8 cellular contexts compared by ENCODE assay signal in genomic region chr6:137707590-137708360, GRCh38.
DNase-seq lines count a peak whose midpoint lies in the region; ATAC-seq and TF ChIP-seq lines count a peak whose summit lies in the region.

No MANE protein-coding gene starts in this region.

- H3F3A ChIP-seq in SU-DHL-6 (ENCODE audit: insufficient read depth): no peaks in the 10 kb centered on the region

- no peaks in the 10 kb centered on the region for H3K9me2 ChIP-seq in SU-DHL-6 (replicated peaks; ENCODE audit: insufficient read depth, low read length)

- no peak overlapping the region; the same call in 1 of the 2 replicates for H3K9ac ChIP-seq in SU-DHL-6 (ENCODE audit: low read length)

- POLR2A ChIA-PET in HEK293 (lab: Yijun Ruan, JAX): interaction anchor here (0.6 to 1.0 kb wide), 2 partner anchors 159 to 295 kb away, joined by 4 to 6 read pairs; partner anchors contain the start of gene TNFAIP3

- CTCF ChIA-PET in HEK293 (lab: Yijun Ruan, JAX): interaction anchor here (0.6 to 3.0 kb wide), 46 partner anchors 9 to 1064 kb away, joined by 3 to 44 read pairs (median 4); partner anchors contain the start of gene TNFAIP3

- H3K79me2 ChIP-seq in SU-DHL-6 (ENCODE audit: insufficient read depth, low read length): no peaks in the 10 kb centered on the region

- H3K4me3 ChIP-seq in HEK293 (ENCODE audit: low read depth, low read length) (no peak overlapping the region), SU-DHL-6 (ENCODE audit: insufficient read depth, low read length, poor library complexity, severe bottlenecking) (no peak overlapping the region)

- H3K27me3 ChIP-seq in SU-DHL-6 (ENCODE audit: low read length): no peaks in the 10 kb centered on the region

- no peak overlapping the region for H3K27ac ChIP-seq in HEK293 (ENCODE audit: extremely low read depth, low read depth, low read length)
- no peak overlapping the region for H3K27ac ChIP-seq in SU-DHL-6 (ENCODE audit: low read depth, low read length)

- peak overlapping the region; percentile 62 for H2AFZ ChIP-seq in SU-DHL-6 (ENCODE audit: low read depth, low read length, severe bottlenecking)

- DNase-seq in GDM1 (lab: John Stamatoyannopoulos, UW): peak; percentile 64
- DNase-seq in NAMALWA (ENCODE audit: low spot score): peak; percentile 82
- DNase-seq in activated naive CD8-positive, alpha-beta T cell treated with anti-CD3 and anti-CD28 coated beads, Interleukin-2, amount 50 U/mL, for 16 hours (ENCODE audit: low read depth, low spot score): peak; percentile 35
- peak; percentile 36 for DNase-seq in left ventricle myocardium superior
- DNase-seq in sciatic nerve (ENCODE audit: low spot score): peak; percentile 71
- no peak for DNase-seq in cortex of kidney (lab: John Stamatoyannopoulos, UW)

- H3K9me3 ChIP-seq in HEK293 (ENCODE audit: control insufficient read depth, insufficient read depth, low read depth, low read length): no peaks in the 10 kb centered on the region
- H3K9me3 ChIP-seq in SU-DHL-6 (ENCODE audit: insufficient read depth, low read length): no peaks in the 10 kb centered on the region

- H4K20me1 ChIP-seq in SU-DHL-6 (ENCODE audit: low read depth, low read length): no peaks in the 10 kb centered on the region

- H3K4me1 ChIP-seq in HEK293 (ENCODE audit: control insufficient read depth, insufficient read depth, low read length): no peaks in the 10 kb centered on the region

- TF ChIP-seq CTCF in HEK293 (tag by site-specific recombination; IDR thresholded peaks at IDR 0.05) (peak; percentile 66; the same call in 1 of the 2 replicates), SU-DHL-6 (IDR thresholded peaks at IDR 0.05; ENCODE audit: insufficient read depth, low read length, poor library complexity, severe bottlenecking) (peak; percentile 75)

- no peaks in the 10 kb centered on the region for H3K36me3 ChIP-seq in HEK293 (ENCODE audit: control insufficient read depth in 2 of 2, insufficient read depth in 1 of 2, low read length in 2 of 2)
- no peaks in the 10 kb centered on the region for H3K36me3 ChIP-seq in SU-DHL-6 (ENCODE audit: low read length)

- intact Hi-C loops in left ventricle myocardium superior (cut with micrococcal nuclease) (loop anchor here (2.0 to 5.0 kb wide), 2 partner anchors 163 to 235 kb away; no protein-coding TSS in a partner anchor), sciatic nerve (cut with DNase I) (no loop called here)

- H3K4me2 ChIP-seq in SU-DHL-6 (ENCODE audit: low read depth, low read length, poor library complexity, severe bottlenecking): peak overlapping the region; percentile 47

- ATAC-seq in left ventricle myocardium superior (peak; percentile 60), sciatic nerve (peak; percentile 83)

TF ChIP-seq in HEK293, 187 proteins besides CTCF, POLR2A, EP300 and RAD21 (continues in another document):
- TF ChIP-seq YY2 (tag by site-specific recombination; IDR thresholded peaks at IDR 0.05) (no peak), SP7 (tag by site-specific recombination; IDR thresholded peaks at IDR 0.05) (peak; percentile 35; the same call in 1 of the 2 replicates), ZXDB (tag by site-specific recombination; IDR thresholded peaks at IDR 0.05) (peak; percentile 35; the same call in 1 of the 2 replicates), ZNF404 (tag by site-specific recombination; IDR thresholded peaks at IDR 0.05) (no peak), ZNF555 (tag by site-specific recombination; conservative IDR thresholded peaks at IDR 0.05) (no peak), ZNF366 (tag by site-specific recombination; conservative IDR thresholded peaks at IDR 0.05) (no peak), SCRT2 (tag by site-specific recombination; IDR thresholded peaks at IDR 0.05) (no peak), ZNF660 (tag by site-specific recombination; IDR thresholded peaks at IDR 0.05) (peak; percentile 56; the same call in 1 of the 2 replicates), ZNF16 (tag by site-specific recombination; IDR thresholded peaks at IDR 0.05; ENCODE audit: low read depth) (no peak), FEZF1 (tag by site-specific recombination; IDR thresholded peaks at IDR 0.05) (no peak), ZNF830 (tag by site-specific recombination; IDR thresholded peaks at IDR 0.05; ENCODE audit: low read depth) (no peak), ZNF140 (tag by site-specific recombination; IDR thresholded peaks at IDR 0.05) (no peak), GFI1B (tag by site-specific recombination; IDR thresholded peaks at IDR 0.05) (no peak), HOXA7 (CRISPR knock-in tag; IDR thresholded peaks at IDR 0.05; ENCODE audit: borderline replicate concordance) (no peak), GLIS2 (tag by site-specific recombination; IDR thresholded peaks at IDR 0.05) (no peak), IKZF3 (tag by site-specific recombination; IDR thresholded peaks at IDR 0.05) (no peak), BCL11A (tag by site-specific recombination; IDR thresholded peaks at IDR 0.05; ENCODE audit: low read depth) (no peak), ZNF274 (IDR thresholded peaks at IDR 0.05; ENCODE audit: low read length) (no peak), ZNF274 (tag by site-specific recombination; IDR thresholded peaks at IDR 0.05; ENCODE audit: borderline replicate concordance) (no peak), OSR2 (tag by site-specific recombination; IDR thresholded peaks at IDR 0.05) (no peak), MZF1 (tag by site-specific recombination; IDR thresholded peaks at IDR 0.05; ENCODE audit: borderline replicate concordance) (no peak), ZNF654 (tag by site-specific recombination; IDR thresholded peaks at IDR 0.05; ENCODE audit: low read depth) (peak; percentile 95), ZNF24 (tag by site-specific recombination; IDR thresholded peaks at IDR 0.05) (0 out of 2 replicates have a peak, but pooled peaks have one; percentile 37), ZNF501 (tag by site-specific recombination; IDR thresholded peaks at IDR 0.05) (no peak), ZSCAN16 (tag by site-specific recombination; IDR thresholded peaks at IDR 0.05) (no peak), ZNF211 (tag by site-specific recombination; IDR thresholded peaks at IDR 0.05; ENCODE audit: low read depth) (no peak), ZNF677 (tag by site-specific recombination; IDR thresholded peaks at IDR 0.05) (no peak), ZNF571 (tag by site-specific recombination; IDR thresholded peaks at IDR 0.05) (no peak), ZSCAN30 (tag by site-specific recombination; IDR thresholded peaks at IDR 0.05) (no peak)
- TF ChIP-seq, protein P1, sequence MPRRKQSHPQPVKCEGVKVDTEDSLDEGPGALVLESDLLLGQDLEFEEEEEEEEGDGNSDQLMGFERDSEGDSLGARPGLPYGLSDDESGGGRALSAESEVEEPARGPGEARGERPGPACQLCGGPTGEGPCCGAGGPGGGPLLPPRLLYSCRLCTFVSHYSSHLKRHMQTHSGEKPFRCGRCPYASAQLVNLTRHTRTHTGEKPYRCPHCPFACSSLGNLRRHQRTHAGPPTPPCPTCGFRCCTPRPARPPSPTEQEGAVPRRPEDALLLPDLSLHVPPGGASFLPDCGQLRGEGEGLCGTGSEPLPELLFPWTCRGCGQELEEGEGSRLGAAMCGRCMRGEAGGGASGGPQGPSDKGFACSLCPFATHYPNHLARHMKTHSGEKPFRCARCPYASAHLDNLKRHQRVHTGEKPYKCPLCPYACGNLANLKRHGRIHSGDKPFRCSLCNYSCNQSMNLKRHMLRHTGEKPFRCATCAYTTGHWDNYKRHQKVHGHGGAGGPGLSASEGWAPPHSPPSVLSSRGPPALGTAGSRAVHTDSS (tag by site-specific recombination; IDR thresholded peaks at IDR 0.05): no peak
- TF ChIP-seq, protein P2, sequence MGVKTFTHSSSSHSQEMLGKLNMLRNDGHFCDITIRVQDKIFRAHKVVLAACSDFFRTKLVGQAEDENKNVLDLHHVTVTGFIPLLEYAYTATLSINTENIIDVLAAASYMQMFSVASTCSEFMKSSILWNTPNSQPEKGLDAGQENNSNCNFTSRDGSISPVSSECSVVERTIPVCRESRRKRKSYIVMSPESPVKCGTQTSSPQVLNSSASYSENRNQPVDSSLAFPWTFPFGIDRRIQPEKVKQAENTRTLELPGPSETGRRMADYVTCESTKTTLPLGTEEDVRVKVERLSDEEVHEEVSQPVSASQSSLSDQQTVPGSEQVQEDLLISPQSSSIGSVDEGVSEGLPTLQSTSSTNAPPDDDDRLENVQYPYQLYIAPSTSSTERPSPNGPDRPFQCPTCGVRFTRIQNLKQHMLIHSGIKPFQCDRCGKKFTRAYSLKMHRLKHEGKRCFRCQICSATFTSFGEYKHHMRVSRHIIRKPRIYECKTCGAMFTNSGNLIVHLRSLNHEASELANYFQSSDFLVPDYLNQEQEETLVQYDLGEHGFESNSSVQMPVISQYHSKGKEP (tag by site-specific recombination; IDR thresholded peaks at IDR 0.05): no peak
- TF ChIP-seq, protein P3, sequence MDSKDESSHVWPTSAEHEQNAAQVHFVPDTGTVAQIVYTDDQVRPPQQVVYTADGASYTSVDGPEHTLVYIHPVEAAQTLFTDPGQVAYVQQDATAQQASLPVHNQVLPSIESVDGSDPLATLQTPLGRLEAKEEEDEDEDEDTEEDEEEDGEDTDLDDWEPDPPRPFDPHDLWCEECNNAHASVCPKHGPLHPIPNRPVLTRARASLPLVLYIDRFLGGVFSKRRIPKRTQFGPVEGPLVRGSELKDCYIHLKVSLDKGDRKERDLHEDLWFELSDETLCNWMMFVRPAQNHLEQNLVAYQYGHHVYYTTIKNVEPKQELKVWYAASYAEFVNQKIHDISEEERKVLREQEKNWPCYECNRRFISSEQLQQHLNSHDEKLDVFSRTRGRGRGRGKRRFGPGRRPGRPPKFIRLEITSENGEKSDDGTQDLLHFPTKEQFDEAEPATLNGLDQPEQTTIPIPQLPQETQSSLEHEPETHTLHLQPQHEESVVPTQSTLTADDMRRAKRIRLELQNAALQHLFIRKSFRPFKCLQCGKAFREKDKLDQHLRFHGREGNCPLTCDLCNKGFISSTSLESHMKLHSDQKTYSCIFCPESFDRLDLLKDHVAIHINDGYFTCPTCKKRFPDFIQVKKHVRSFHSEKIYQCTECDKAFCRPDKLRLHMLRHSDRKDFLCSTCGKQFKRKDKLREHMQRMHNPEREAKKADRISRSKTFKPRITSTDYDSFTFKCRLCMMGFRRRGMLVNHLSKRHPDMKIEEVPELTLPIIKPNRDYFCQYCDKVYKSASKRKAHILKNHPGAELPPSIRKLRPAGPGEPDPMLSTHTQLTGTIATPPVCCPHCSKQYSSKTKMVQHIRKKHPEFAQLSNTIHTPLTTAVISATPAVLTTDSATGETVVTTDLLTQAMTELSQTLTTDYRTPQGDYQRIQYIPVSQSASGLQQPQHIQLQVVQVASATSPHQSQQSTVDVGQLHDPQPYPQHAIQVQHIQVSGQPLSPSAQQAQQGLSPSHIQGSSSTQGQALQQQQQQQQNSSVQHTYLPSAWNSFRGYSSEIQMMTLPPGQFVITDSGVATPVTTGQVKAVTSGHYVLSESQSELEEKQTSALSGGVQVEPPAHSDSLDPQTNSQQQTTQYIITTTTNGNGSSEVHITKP (tag by site-specific recombination; IDR thresholded peaks at IDR 0.05): peak; percentile 22; the same call in 1 of the 2 replicates
